Comparison of ENCODE assay signal across 1 cellular context in the genomic region with DNA sequence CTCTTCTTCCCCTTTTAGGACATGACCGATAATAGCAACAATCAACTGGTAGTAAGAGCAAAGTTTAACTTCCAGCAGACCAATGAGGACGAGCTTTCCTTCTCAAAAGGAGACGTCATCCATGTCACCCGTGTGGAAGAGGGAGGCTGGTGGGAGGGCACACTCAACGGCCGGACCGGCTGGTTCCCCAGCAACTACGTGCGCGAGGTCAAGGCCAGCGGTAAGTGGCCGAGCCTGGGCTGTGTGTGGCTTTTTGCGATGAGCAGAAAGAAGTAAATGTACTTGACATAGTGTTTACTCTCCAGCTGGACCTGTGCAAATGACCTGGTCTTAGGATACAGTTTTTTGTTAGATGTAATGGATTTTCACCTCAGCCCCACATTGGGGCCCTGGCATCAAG.
TF ChIP-seq lines count a peak whose summit lies in the region.

No MANE protein-coding gene starts in this region.

TF ChIP-seq in WTC11, 78 proteins besides CTCF, POLR2A, EP300 and RAD21 (continued from another document):
- TF ChIP-seq, protein P1, sequence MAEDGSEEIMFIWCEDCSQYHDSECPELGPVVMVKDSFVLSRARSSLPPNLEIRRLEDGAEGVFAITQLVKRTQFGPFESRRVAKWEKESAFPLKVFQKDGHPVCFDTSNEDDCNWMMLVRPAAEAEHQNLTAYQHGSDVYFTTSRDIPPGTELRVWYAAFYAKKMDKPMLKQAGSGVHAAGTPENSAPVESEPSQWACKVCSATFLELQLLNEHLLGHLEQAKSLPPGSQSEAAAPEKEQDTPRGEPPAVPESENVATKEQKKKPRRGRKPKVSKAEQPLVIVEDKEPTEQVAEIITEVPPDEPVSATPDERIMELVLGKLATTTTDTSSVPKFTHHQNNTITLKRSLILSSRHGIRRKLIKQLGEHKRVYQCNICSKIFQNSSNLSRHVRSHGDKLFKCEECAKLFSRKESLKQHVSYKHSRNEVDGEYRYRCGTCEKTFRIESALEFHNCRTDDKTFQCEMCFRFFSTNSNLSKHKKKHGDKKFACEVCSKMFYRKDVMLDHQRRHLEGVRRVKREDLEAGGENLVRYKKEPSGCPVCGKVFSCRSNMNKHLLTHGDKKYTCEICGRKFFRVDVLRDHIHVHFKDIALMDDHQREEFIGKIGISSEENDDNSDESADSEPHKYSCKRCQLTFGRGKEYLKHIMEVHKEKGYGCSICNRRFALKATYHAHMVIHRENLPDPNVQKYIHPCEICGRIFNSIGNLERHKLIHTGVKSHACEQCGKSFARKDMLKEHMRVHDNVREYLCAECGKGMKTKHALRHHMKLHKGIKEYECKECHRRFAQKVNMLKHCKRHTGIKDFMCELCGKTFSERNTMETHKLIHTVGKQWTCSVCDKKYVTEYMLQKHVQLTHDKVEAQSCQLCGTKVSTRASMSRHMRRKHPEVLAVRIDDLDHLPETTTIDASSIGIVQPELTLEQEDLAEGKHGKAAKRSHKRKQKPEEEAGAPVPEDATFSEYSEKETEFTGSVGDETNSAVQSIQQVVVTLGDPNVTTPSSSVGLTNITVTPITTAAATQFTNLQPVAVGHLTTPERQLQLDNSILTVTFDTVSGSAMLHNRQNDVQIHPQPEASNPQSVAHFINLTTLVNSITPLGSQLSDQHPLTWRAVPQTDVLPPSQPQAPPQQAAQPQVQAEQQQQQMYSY (CRISPR knock-in tag; IDR thresholded peaks at IDR 0.05) = no peak
- TF ChIP-seq CREM (CRISPR knock-in tag; IDR thresholded peaks at IDR 0.05) = no peak
- no peak for TF ChIP-seq TCF7 (CRISPR knock-in tag; IDR thresholded peaks at IDR 0.05; ENCODE audit: low read depth)
- TF ChIP-seq, protein P2, sequence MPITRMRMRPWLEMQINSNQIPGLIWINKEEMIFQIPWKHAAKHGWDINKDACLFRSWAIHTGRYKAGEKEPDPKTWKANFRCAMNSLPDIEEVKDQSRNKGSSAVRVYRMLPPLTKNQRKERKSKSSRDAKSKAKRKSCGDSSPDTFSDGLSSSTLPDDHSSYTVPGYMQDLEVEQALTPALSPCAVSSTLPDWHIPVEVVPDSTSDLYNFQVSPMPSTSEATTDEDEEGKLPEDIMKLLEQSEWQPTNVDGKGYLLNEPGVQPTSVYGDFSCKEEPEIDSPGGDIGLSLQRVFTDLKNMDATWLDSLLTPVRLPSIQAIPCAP (CRISPR knock-in tag; IDR thresholded peaks at IDR 0.05) = no peak
TF ChIP-seq in WTC11: peak in this region for 0.
